In genomic region chr9:134165357-134166315, GRCh38 we compare ENCODE assay signal across 8 cellular contexts. TPM values are rescaled to one million over a fixed set of nuclear protein-coding genes. Genes with fewer than 3 reads are reported as not detected.
DNase-seq lines count a peak whose midpoint lies in the region; ATAC-seq lines count a peak whose summit lies in the region.

No MANE protein-coding gene starts in this region.

- POLR2A ChIA-PET in activated CD4-positive, alpha-beta T cell treated with anti-CD3 and anti-CD28 coated beads for 36 hours (lab: Charles Lee): interaction anchor here (0.7 to 1.1 kb wide), 2 partner anchors 97 to 1148 kb away, joined by 3 to 4 read pairs; no protein-coding TSS in a partner anchor

- peaks cover 2% of the 10 kb centered on the region for H3K9me3 Mint-ChIP-seq in activated CD4-positive, alpha-beta T cell treated with anti-CD3 and anti-CD28 coated beads for 36 hours (ENCODE audit: low read depth)

- H3K27ac Mint-ChIP-seq in activated CD4-positive, alpha-beta T cell treated with anti-CD3 and anti-CD28 coated beads for 36 hours: no peak overlapping the region

- H3K27me3 Mint-ChIP-seq in activated CD4-positive, alpha-beta T cell treated with anti-CD3 and anti-CD28 coated beads for 36 hours: no peaks in the 10 kb centered on the region

- H3K4me3 Mint-ChIP-seq in activated CD4-positive, alpha-beta T cell treated with anti-CD3 and anti-CD28 coated beads for 36 hours: no peak overlapping the region

- H3K36me3 Mint-ChIP-seq in activated CD4-positive, alpha-beta T cell treated with anti-CD3 and anti-CD28 coated beads for 36 hours (ENCODE audit: low read depth): peaks cover 11% of the 10 kb centered on the region

- peak; percentile 24 for DNase-seq in EL
- peak; percentile 66 for DNase-seq in activated CD4-positive, alpha-beta T cell treated with anti-CD3 and anti-CD28 coated beads for 36 hours
- peak; percentile 18 for DNase-seq in effector CD4-positive, alpha-beta T cell
- DNase-seq in retina: peak; percentile 79
- DNase-seq in effector CD8-positive, alpha-beta T cell (lab: John Stamatoyannopoulos, UW): no peak
- DNase-seq in SIG-M5 (lab: John Stamatoyannopoulos, UW): no peak
- DNase-seq in DMS 273 treated with DMSO at 0.1 percent for 48 hours (lab: John Stamatoyannopoulos, UW): no peak
- DNase-seq in activated gamma-delta T cell (lab: John Stamatoyannopoulos, UW): no peak

- no peak for ATAC-seq in activated CD4-positive, alpha-beta T cell treated with anti-CD3 and anti-CD28 coated beads for 36 hours

- intact Hi-C loops in activated CD4-positive, alpha-beta T cell treated with anti-CD3 and anti-CD28 coated beads for 36 hours (cut with DNase I, micrococcal nuclease): loop anchor here (1.0 to 2.0 kb wide), 5 partner anchors 29 to 278 kb away; partner anchors contain the start of genes BRD3 (in 1 of the 2) and WDR5 (in 1 of the 2)

- H3K4me1 Mint-ChIP-seq in activated CD4-positive, alpha-beta T cell treated with anti-CD3 and anti-CD28 coated beads for 36 hours: peaks cover 2% of the 10 kb centered on the region

- CTCF ChIA-PET in activated CD4-positive, alpha-beta T cell treated with anti-CD3 and anti-CD28 coated beads for 36 hours (lab: Charles Lee): interaction anchor here (0.6 to 1.7 kb wide), 3 partner anchors 30 to 278 kb away, joined by 3 to 5 read pairs (median 5); partner anchors contain the start of gene WDR5

RNA-seq across cellular contexts. Expression of gene RNU6ATAC, which starts 1.3 kb away (rescaled TPM):
- total RNA-seq in activated CD4-positive, alpha-beta T cell treated with anti-CD3 and anti-CD28 coated beads for 36 hours: 10 to 100 TPM in 1 of 2 experiments, not detected in 1; 45.7 TPM

RNA-seq across cellular contexts. Expression of gene WDR5, which starts 29.8 kb away (rescaled TPM):
- total RNA-seq in activated CD4-positive, alpha-beta T cell treated with anti-CD3 and anti-CD28 coated beads for 36 hours: 10 to 100 TPM; 51.4 to 59.2 TPM

Comparison
In these comparisons a context has a peak if more than half of its experiments do, and no peak if none do; other contexts are left out.
1. DNase-seq: peak in EL (single experiment), activated CD4-positive, alpha-beta T cell treated with anti-CD3 and anti-CD28 coated beads for 36 hours (single experiment), effector CD4-positive, alpha-beta T cell (single experiment) and retina (single experiment); none in effector CD8-positive, alpha-beta T cell (single experiment), SIG-M5 (single experiment), DMS 273 treated with DMSO at 0.1 percent for 48 hours (single experiment) and activated gamma-delta T cell (single experiment).